Comparison of ENCODE assay signal across 20 cellular contexts in genomic region chr3:131772278-131772893, GRCh38.
A peak's percentile ranks its signal among the peaks of the same experiment; 100 is the strongest.
DNase-seq lines count a peak whose midpoint lies in the region; ATAC-seq and TF ChIP-seq lines count a peak whose summit lies in the region.
"Had no signal": no experiment of that assay in that cellular context is flagged by ENCODE, and none has a peak within 500 bp of the region (broad histone marks: within the 10 kb centered on the region; RNA-seq: fewer than 3 reads in every experiment).

No MANE protein-coding gene starts in this region.

- H4K20me1 ChIP-seq in SK-N-SH (ENCODE audit: insufficient read depth): no peaks in the 10 kb centered on the region

- H3K4me2 ChIP-seq in SK-N-SH: no peak overlapping the region
- H3K4me2 ChIP-seq: KMS-11, PC-9 had no signal

- DNase-seq in SK-N-SH: peak; percentile 7
- DNase-seq in stimulated activated naive CD8-positive, alpha-beta T cell treated with anti-CD3 and anti-CD28 coated beads, Interleukin-15, Interleukin-2, amounts not matched to agents 100 U/mL and 50 U/mL, for 24 hours: no peak
- no peak for DNase-seq in stimulated activated naive CD8-positive, alpha-beta T cell treated with anti-CD3 and anti-CD28 coated beads, Interleukin-15, amount 100 ng/mL, for 72 hours
- DNase-seq in tibial artery: no peak
- DNase-seq: DMS53, IMR-90, NCI-H1105, NCI-H1694, NCI-H446 treated with DMSO at 0.1 percent for 48 hours, NCI-H526 treated with DMSO at 0.1 percent for 48 hours, PC-9, RPMI8226, SHP77 had no signal

- H3K9me3 ChIP-seq in SK-N-SH (no peaks in the 10 kb centered on the region), endocrine pancreas (ENCODE audit: control insufficient read depth, low read length) (no peaks in the 10 kb centered on the region), tibial artery (no peaks in the 10 kb centered on the region)

- peaks cover 7% of the 10 kb centered on the region for H3K27me3 Mint-ChIP-seq in stimulated activated naive CD8-positive, alpha-beta T cell treated with anti-CD3 and anti-CD28 coated beads, Interleukin-15, amount 100 ng/mL, for 72 hours

- TF ChIP-seq RAD21 in SK-N-SH (IDR thresholded peaks at IDR 0.05; ENCODE audit: low read length): no peak; the same call in 1 of the 2 replicates

- no peak overlapping the region for H3K4me3 Mint-ChIP-seq in stimulated activated naive CD8-positive, alpha-beta T cell treated with anti-CD3 and anti-CD28 coated beads, Interleukin-15, amount 100 ng/mL, for 72 hours
- H3K4me3 Mint-ChIP-seq: CD14-positive monocyte had no signal

- 30% methylated on average over 3 of the region's 3 CpGs for WGBS in SK-N-SH (ENCODE audit: low lambda C conversion rate)

- H3F3A ChIP-seq in SK-N-SH (replicated peaks; ENCODE audit: insufficient read depth): no peaks in the 10 kb centered on the region

- no peak overlapping the region for H3K9ac ChIP-seq in SK-N-SH
- H3K9ac ChIP-seq in endocrine pancreas (ENCODE audit: control insufficient read depth, insufficient read depth, low read length): no peak overlapping the region
- H3K9ac ChIP-seq: KMS-11 had no signal

- no peak overlapping the region for H2AFZ ChIP-seq in SK-N-SH (ENCODE audit: low read depth)
- H2AFZ ChIP-seq: PC-9 had no signal

- H3K9me3 Mint-ChIP-seq in stimulated activated naive CD8-positive, alpha-beta T cell treated with anti-CD3 and anti-CD28 coated beads, Interleukin-15, amount 100 ng/mL, for 72 hours: peaks cover 9 to 12% of the 10 kb centered on the region in 2 donors

- intact Hi-C loops in tibial artery (cut with DNase I; ENCODE audit: low total_unique reads): no loop called here

- H3K36me3 ChIP-seq in SK-N-SH (replicated peaks in 1 of 2; ENCODE audit: control insufficient read depth in 1 of 2, insufficient read depth in 2 of 2, low read length in 1 of 2) (no peaks in the 10 kb centered on the region), endocrine pancreas (ENCODE audit: control insufficient read depth, insufficient read depth, low read length) (no peaks in the 10 kb centered on the region), tibial artery (no peaks in the 10 kb centered on the region)

- no peak for ATAC-seq in SK-N-SH treated with all-trans-retinoic acid at 6 μM for 48 hours
- ATAC-seq in stimulated activated naive CD8-positive, alpha-beta T cell treated with anti-CD3 and anti-CD28 coated beads, Interleukin-15, Interleukin-2, amounts not matched to agents 100 U/mL and 50 U/mL, for 24 hours: peak; percentile 71
- ATAC-seq in stimulated activated naive CD8-positive, alpha-beta T cell treated with anti-CD3 and anti-CD28 coated beads, Interleukin-15, amount 100 ng/mL, for 72 hours: no peak
- ATAC-seq in GM18519 (IDR thresholded peaks at IDR 0.05; ENCODE audit: low FRiP score, unreplicated experiment): no peak
- ATAC-seq: HCT116 had no signal

- no peak overlapping the region for H3K27ac ChIP-seq in SK-N-SH (ENCODE audit: low read depth in 2 of 2, low read length in 1 of 2)
- no peak overlapping the region for H3K27ac ChIP-seq in tibial artery
- H3K27ac ChIP-seq: KMS-11, PC-9, SK-N-MC had no signal

- H3K4me1 ChIP-seq in SK-N-SH (ENCODE audit: control insufficient read depth in 1 of 2, insufficient read depth in 2 of 2, low read depth in 1 of 2, low read length in 1 of 2) (peaks cover 0 to 5% of the 10 kb centered on the region in 2 experiments; a peak in 1 of 4 replicates), endocrine pancreas (ENCODE audit: control insufficient read depth, insufficient read depth, low read length) (no peaks in the 10 kb centered on the region), tibial artery (no peaks in the 10 kb centered on the region)

- H3K79me2 ChIP-seq in SK-N-SH (ENCODE audit: insufficient read depth): no peaks in the 10 kb centered on the region

- H3K4me3 ChIP-seq in SK-N-SH (ENCODE audit: low read depth in 2 of 2, low read length in 1 of 2) (no peak overlapping the region), endocrine pancreas (ENCODE audit: control insufficient read depth, insufficient read depth, low read length) (peak overlapping the region; percentile 48), tibial artery (no peak overlapping the region)
- H3K4me3 ChIP-seq: PC-9, SK-N-MC had no signal

- H3K27me3 ChIP-seq in SK-N-SH (ENCODE audit: insufficient read depth) (no peaks in the 10 kb centered on the region), endocrine pancreas (ENCODE audit: control insufficient read depth, insufficient read depth, low read length) (no peaks in the 10 kb centered on the region), tibial artery (no peaks in the 10 kb centered on the region)

- CTCF ChIA-PET in SK-N-SH (lab: Yijun Ruan, JAX): interaction anchor here (1.0 kb wide), 2 partner anchors 53 to 739 kb away, joined by 3 read pairs; no protein-coding TSS in a partner anchor

- no peak for TF ChIP-seq CTCF in SK-N-SH (IDR thresholded peaks at IDR 0.05)
- TF ChIP-seq CTCF in tibial artery (IDR thresholded peaks at IDR 0.05): no peak

- peak in 1 of 2 experiments; percentile 37; a peak in 1 of 4 replicates for TF ChIP-seq EP300 in SK-N-SH (IDR thresholded peaks at IDR 0.05; ENCODE audit: borderline replicate concordance in 1 of 2, low read depth in 1 of 2, low read length in 1 of 2)

- POLR2A ChIA-PET in SK-N-SH (lab: Yijun Ruan, JAX): no interaction called here

- no peaks in the 10 kb centered on the region for H3K9me2 ChIP-seq in SK-N-SH

- peaks cover 6% of the 10 kb centered on the region for H3K4me1 Mint-ChIP-seq in stimulated activated naive CD8-positive, alpha-beta T cell treated with anti-CD3 and anti-CD28 coated beads, Interleukin-15, amount 100 ng/mL, for 72 hours

- H3K27ac Mint-ChIP-seq in stimulated activated naive CD8-positive, alpha-beta T cell treated with anti-CD3 and anti-CD28 coated beads, Interleukin-15, amount 100 ng/mL, for 72 hours: no peak overlapping the region
- H3K27ac Mint-ChIP-seq: CD14-positive monocyte had no signal

TF ChIP-seq in SK-N-SH, 30 proteins besides CTCF, POLR2A, EP300 and RAD21:
- TF ChIP-seq FOXJ3 (CRISPR knock-in tag; IDR thresholded peaks at IDR 0.05): 0 out of 2 replicates have a peak, but pooled peaks have one; percentile 23
- TF ChIP-seq GATA2 (CRISPR knock-in tag; IDR thresholded peaks at IDR 0.05): peak; percentile 83
- no peak for TF ChIP-seq EZH2phosphoT487 (IDR thresholded peaks at IDR 0.05; ENCODE audit: borderline replicate concordance, low read depth)
- TF ChIP-seq USF2 (IDR thresholded peaks at IDR 0.05; ENCODE audit: borderline replicate concordance, low read depth, low read length): no peak
TF ChIP-seq in SK-N-SH: peak in this region for 2.

TF ChIP-seq in SK-N-SH treated with all-trans-retinoic acid at 6 μM for 48 hours, 23 proteins besides CTCF, POLR2A, EP300 and RAD21 (continues in another document):
- no peak for TF ChIP-seq GLIS3 (CRISPR knock-in tag; IDR thresholded peaks at IDR 0.05)
- no peak for TF ChIP-seq ZC3H10 (CRISPR knock-in tag; IDR thresholded peaks at IDR 0.05)
- TF ChIP-seq BACH2 (CRISPR knock-in tag; IDR thresholded peaks at IDR 0.05; ENCODE audit: borderline replicate concordance): no peak
- TF ChIP-seq ISL1 (CRISPR knock-in tag; IDR thresholded peaks at IDR 0.05): no peak
- no peak for TF ChIP-seq TSHZ2 (CRISPR knock-in tag; IDR thresholded peaks at IDR 0.05)
- no peak for TF ChIP-seq ARNTL (CRISPR knock-in tag; IDR thresholded peaks at IDR 0.05; ENCODE audit: borderline replicate concordance, low read depth)
- TF ChIP-seq ZFP3 (CRISPR knock-in tag; IDR thresholded peaks at IDR 0.05): no peak
- no peak for TF ChIP-seq RARB (CRISPR knock-in tag; IDR thresholded peaks at IDR 0.05)
- no peak for TF ChIP-seq ZNF565 (CRISPR knock-in tag; conservative IDR thresholded peaks at IDR 0.05; ENCODE audit: low read depth)
- TF ChIP-seq, protein P1, sequence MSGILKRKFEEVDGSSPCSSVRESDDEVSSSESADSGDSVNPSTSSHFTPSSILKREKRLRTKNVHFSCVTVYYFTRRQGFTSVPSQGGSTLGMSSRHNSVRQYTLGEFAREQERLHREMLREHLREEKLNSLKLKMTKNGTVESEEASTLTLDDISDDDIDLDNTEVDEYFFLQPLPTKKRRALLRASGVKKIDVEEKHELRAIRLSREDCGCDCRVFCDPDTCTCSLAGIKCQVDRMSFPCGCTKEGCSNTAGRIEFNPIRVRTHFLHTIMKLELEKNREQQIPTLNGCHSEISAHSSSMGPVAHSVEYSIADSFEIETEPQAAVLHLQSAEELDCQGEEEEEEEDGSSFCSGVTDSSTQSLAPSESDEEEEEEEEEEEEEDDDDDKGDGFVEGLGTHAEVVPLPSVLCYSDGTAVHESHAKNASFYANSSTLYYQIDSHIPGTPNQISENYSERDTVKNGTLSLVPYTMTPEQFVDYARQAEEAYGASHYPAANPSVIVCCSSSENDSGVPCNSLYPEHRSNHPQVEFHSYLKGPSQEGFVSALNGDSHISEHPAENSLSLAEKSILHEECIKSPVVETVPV (CRISPR knock-in tag; IDR thresholded peaks at IDR 0.05): no peak
- TF ChIP-seq TCF4 (CRISPR knock-in tag; IDR thresholded peaks at IDR 0.05; ENCODE audit: borderline replicate concordance): no peak
